1 cellular context compared by ENCODE assay signal in the genomic region with DNA sequence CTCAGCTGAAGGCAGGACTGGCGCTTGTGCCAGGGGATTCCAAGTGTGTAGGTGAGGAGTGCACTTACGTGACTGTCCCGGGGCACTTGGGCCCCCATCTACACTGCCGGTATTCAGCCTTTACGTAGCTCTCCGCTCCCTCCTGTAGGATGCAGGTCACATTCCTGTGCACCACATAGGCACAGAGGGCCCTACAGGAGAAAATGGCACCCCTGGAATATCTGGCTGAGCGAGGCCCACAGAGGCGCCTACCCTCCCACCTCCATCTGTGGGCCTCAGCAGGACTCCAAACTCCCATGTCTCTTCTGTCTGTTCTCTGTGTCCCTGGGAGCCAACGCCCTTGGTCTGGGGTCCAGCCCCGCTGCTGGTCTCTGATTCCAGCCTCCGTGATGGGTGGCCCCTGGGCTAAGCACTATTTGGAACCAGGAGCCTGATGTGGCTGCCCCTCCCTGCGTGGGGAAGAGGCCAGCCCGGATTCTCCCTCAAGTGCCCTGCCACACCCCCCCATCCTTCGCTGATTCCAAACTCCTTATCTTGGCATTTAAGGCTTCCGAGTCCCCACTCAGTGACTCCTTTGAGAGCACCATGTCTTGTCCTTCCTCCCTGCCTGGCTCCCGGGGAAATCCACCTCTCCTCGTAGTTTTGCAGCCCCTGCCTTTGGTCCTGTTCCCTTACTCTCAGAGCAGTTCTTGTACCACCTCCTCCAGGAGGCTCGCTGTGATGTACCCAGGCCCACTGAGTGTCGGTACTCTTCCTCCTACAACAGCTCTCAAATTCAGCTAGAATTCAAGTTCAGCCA.
TF ChIP-seq lines count a peak whose summit lies in the region.

No MANE protein-coding gene starts in this region.

TF ChIP-seq in IMR-90, 13 proteins besides CTCF, POLR2A, EP300 and RAD21:
- TF ChIP-seq, protein P1, sequence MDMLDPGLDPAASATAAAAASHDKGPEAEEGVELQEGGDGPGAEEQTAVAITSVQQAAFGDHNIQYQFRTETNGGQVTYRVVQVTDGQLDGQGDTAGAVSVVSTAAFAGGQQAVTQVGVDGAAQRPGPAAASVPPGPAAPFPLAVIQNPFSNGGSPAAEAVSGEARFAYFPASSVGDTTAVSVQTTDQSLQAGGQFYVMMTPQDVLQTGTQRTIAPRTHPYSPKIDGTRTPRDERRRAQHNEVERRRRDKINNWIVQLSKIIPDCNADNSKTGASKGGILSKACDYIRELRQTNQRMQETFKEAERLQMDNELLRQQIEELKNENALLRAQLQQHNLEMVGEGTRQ (IDR thresholded peaks at IDR 0.05; ENCODE audit: low read depth, low read length): no peak
- no peak for TF ChIP-seq NFE2L2 (IDR thresholded peaks at IDR 0.05; ENCODE audit: low read depth, low read length)
- TF ChIP-seq, protein P2, sequence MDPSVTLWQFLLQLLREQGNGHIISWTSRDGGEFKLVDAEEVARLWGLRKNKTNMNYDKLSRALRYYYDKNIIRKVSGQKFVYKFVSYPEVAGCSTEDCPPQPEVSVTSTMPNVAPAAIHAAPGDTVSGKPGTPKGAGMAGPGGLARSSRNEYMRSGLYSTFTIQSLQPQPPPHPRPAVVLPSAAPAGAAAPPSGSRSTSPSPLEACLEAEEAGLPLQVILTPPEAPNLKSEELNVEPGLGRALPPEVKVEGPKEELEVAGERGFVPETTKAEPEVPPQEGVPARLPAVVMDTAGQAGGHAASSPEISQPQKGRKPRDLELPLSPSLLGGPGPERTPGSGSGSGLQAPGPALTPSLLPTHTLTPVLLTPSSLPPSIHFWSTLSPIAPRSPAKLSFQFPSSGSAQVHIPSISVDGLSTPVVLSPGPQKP (IDR thresholded peaks at IDR 0.05; ENCODE audit: borderline replicate concordance, low read depth, low read length): no peak
- TF ChIP-seq CHD1 (IDR thresholded peaks at IDR 0.05; ENCODE audit: low read depth, low read length): no peak
- TF ChIP-seq RCOR1 (IDR thresholded peaks at IDR 0.05; ENCODE audit: insufficient replicate concordance, low read length): no peak
- TF ChIP-seq MXI1 (IDR thresholded peaks at IDR 0.05; ENCODE audit: borderline replicate concordance, low read depth, low read length): no peak
- no peak for TF ChIP-seq MAZ (IDR thresholded peaks at IDR 0.05; ENCODE audit: borderline replicate concordance, low read depth, low read length)
- no peak for TF ChIP-seq CEBPB (IDR thresholded peaks at IDR 0.05; ENCODE audit: low read depth, low read length)
- no peak for TF ChIP-seq SMC3 (IDR thresholded peaks at IDR 0.05; ENCODE audit: low read depth, low read length)
- TF ChIP-seq MAFK (IDR thresholded peaks at IDR 0.05; ENCODE audit: low read depth, low read length): no peak
- no peak for TF ChIP-seq RFX5 (IDR thresholded peaks at IDR 0.05; ENCODE audit: low read depth, low read length)
- TF ChIP-seq BHLHE40 (IDR thresholded peaks at IDR 0.05; ENCODE audit: low read depth, low read length): no peak
- no peak for TF ChIP-seq FOS (IDR thresholded peaks at IDR 0.05; ENCODE audit: low read depth, low read length)
TF ChIP-seq in IMR-90: peak in this region for 0.
